25 cellular contexts compared by ENCODE assay signal in the genomic region with DNA sequence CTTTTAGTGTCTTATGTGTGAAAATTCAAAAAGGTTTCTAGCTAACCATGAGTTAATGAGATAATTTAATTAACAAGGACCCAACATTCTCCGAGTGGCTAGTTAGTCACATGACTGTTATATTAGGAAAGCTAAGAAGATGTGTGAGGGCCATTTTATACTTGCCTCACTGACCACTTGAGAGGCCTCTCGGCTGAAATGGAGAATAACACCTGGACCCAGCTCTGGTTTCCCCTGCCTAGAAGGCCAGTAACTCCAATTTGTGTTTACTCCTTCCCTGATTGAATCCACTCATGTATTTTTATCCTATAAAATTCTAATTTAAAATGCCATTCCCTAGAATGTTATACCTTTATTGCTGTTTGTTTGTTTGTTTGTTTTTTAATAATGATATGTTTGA.
DNase-seq lines count a peak whose midpoint lies in the region; ATAC-seq, FAIRE-seq and TF ChIP-seq lines count a peak whose summit lies in the region.
"Had no signal": no experiment of that assay in that cellular context is flagged by ENCODE, and none has a peak within 500 bp of the region (broad histone marks: within the 10 kb centered on the region; RNA-seq: fewer than 3 reads in every experiment).

No MANE protein-coding gene starts in this region.

- H2AK5ac ChIP-seq in IMR-90 (ENCODE audit: low read depth, low read length), result no peak overlapping the region

- TF ChIP-seq POLR2A in IMR-90 (IDR thresholded peaks at IDR 0.05; ENCODE audit: low read depth, low read length) (no peak), upper lobe of left lung (IDR thresholded peaks at IDR 0.05) (no peak)

- no peak for TF ChIP-seq CTCF in IMR-90 (conservative IDR thresholded peaks at IDR 0.05; ENCODE audit: low read depth, low read length)
- no peak for TF ChIP-seq CTCF in upper lobe of left lung (IDR thresholded peaks at IDR 0.05)

- H4K8ac ChIP-seq in IMR-90 (ENCODE audit: low read depth in 2 of 2, low read length in 2 of 2), result no peak overlapping the region

- H3K4ac ChIP-seq in IMR-90 (ENCODE audit: low read depth, low read length), result no peak overlapping the region

- in situ Hi-C loops in IMR-90 (cut with MboI; ENCODE audit: low sequenced_read_pairs), result loop anchor here (5.0 to 10.0 kb wide), 2 partner anchors 239 to 512 kb away; no protein-coding TSS in a partner anchor

- H3K36me3 ChIP-seq in IMR-90 (ENCODE audit: control insufficient read depth, insufficient read depth, low read length) (no peaks in the 10 kb centered on the region), upper lobe of left lung (no peaks in the 10 kb centered on the region)
- H3K36me3 ChIP-seq: SJCRH30 had no signal

- H3K56ac ChIP-seq in IMR-90 (ENCODE audit: extremely low read depth, insufficient read depth, low read length), result no peak overlapping the region

- H3K23ac ChIP-seq in IMR-90 (ENCODE audit: low read depth, low read length), result no peak overlapping the region

- no peak overlapping the region for H3K14ac ChIP-seq in IMR-90 (replicated peaks; ENCODE audit: low read depth, low read length)

- CTCF ChIA-PET in IMR-90 (lab: Yijun Ruan, JAX), result interaction anchor here (0.6 to 1.9 kb wide), 2 partner anchors 116 to 512 kb away, joined by 6 read pairs; no protein-coding TSS in a partner anchor

- H2BK120ac ChIP-seq in IMR-90 (ENCODE audit: low read depth, low read length), result 0 out of 2 replicates have a peak overlapping the region, but pooled peaks have one; percentile 24

- no peak overlapping the region for H2AFZ ChIP-seq in IMR-90 (replicated peaks; ENCODE audit: low read length, poor library complexity)

- POLR2A ChIA-PET in IMR-90 (lab: Charles Lee; ENCODE audit: unreplicated experiment), result no interaction called here

- H3K4me1 ChIP-seq in IMR-90 (ENCODE audit: control insufficient read depth, insufficient read depth, low read length), result peaks cover 4% of the 10 kb centered on the region
- H3K4me1 ChIP-seq in upper lobe of left lung, result peaks cover 8 to 21% (median 12%) of the 10 kb centered on the region in 4 donors
- H3K4me1 ChIP-seq: SJCRH30 had no signal

- H3K9me3 ChIP-seq in IMR-90 (ENCODE audit: control insufficient read depth, insufficient read depth, low read length) (no peaks in the 10 kb centered on the region), upper lobe of left lung (no peaks in the 10 kb centered on the region)
- H3K9me3 ChIP-seq: SJCRH30 had no signal

- WGBS in IMR-90 (ENCODE audit: extremely low coverage in 2 of 2, insufficient read length in 1 of 2), 2 experiments, result no CpG with 5 or more reads among the region's 2 CpGs
- WGBS in upper lobe of left lung, 2 donors, result 50 to 60% methylated on average over 2 of the region's 2 CpGs

- H2BK15ac ChIP-seq in IMR-90 (ENCODE audit: low read depth, low read length), result no peak overlapping the region

- no peak overlapping the region for H4K5ac ChIP-seq in IMR-90 (ENCODE audit: low read depth, low read length)

- no peak overlapping the region for H3K9ac ChIP-seq in IMR-90 (ENCODE audit: low read depth, low read length)

- H2AK9ac ChIP-seq in IMR-90 (replicated peaks; ENCODE audit: low read depth, low read length, poor library complexity), result no peak overlapping the region

- DNase-seq in DMS79 treated with DMSO at 0.1 percent for 48 hours (lab: John Stamatoyannopoulos, UW), result peak; percentile 51
- no peak for DNase-seq in IMR-90
- DNase-seq in NCI-H774 (lab: John Stamatoyannopoulos, UW), result peak; percentile 11
- DNase-seq in upper lobe of left lung, result no peak
- DNase-seq in effector CD8-positive, alpha-beta T cell (lab: John Stamatoyannopoulos, UW), result no peak
- DNase-seq: C1 segment of cervical spinal cord; CD4-positive, alpha-beta memory T cell; COR-L47; H9; Karpas-422; NCI-H1105; NCI-H2081 treated with DMSO at 0.1 percent for 48 hours; NCI-H2171; NCI-H446; NCI-H526 treated with DMSO at 0.1 percent for 48 hours; SJCRH30; T-helper 17 cell had no signal

- no peak overlapping the region for H4K91ac ChIP-seq in IMR-90 (ENCODE audit: insufficient read depth, low read depth, low read length)

- dilution Hi-C loops in IMR-90 (cut with HindIII; ENCODE audit: low sequenced_read_pairs, unreplicated experiment), result no loop called here

- H3K4me3 ChIP-seq in IMR-90 (ENCODE audit: insufficient read depth, low read depth, low read length) (no peak overlapping the region), upper lobe of left lung (no peak overlapping the region)
- H3K4me3 ChIP-seq: GM23338, SJCRH30 had no signal

- TF ChIP-seq RAD21 in IMR-90 (IDR thresholded peaks at IDR 0.05; ENCODE audit: low read length), result no peak

- H2BK5ac ChIP-seq in IMR-90 (ENCODE audit: low read depth, low read length, poor library complexity, severe bottlenecking), result no peak overlapping the region

- BruUV-seq in IMR-90 (replicated peaks; lab: Mats Ljungman, UMichigan), result no TSS peak

- ATAC-seq in IMR-90 (ENCODE audit: low read depth), result no peak
- ATAC-seq in upper lobe of left lung (ENCODE audit: low FRiP score in 2 of 2), result no peak
- no peak for ATAC-seq in HG02981 (IDR thresholded peaks at IDR 0.05; ENCODE audit: unreplicated experiment)
- no peak for ATAC-seq in HG02759 (IDR thresholded peaks at IDR 0.05; ENCODE audit: unreplicated experiment)
- ATAC-seq: GM23338, Right ventricle myocardium inferior, SK-N-SH treated with all-trans-retinoic acid at 6 μM for 48 hours, T-helper 17 cell had no signal

- H3K18ac ChIP-seq in IMR-90 (ENCODE audit: low read depth, low read length), result no peak overlapping the region

- no peak overlapping the region for H2BK20ac ChIP-seq in IMR-90 (ENCODE audit: low read depth, low read length)

- intact Hi-C loops in IMR-90 (cut with micrococcal nuclease), result loop anchor here (2.0 to 10.0 kb wide), 5 partner anchors 438 to 1144 kb away; no protein-coding TSS in a partner anchor

- H3K27ac ChIP-seq in IMR-90 (ENCODE audit: insufficient read depth, low read length) (no peak overlapping the region), upper lobe of left lung (no peak overlapping the region)
- H3K27ac ChIP-seq: HL-60, SJCRH30 had no signal

- no peak for TF ChIP-seq EP300 in upper lobe of left lung (IDR thresholded peaks at IDR 0.05)

- H3K79me1 ChIP-seq in IMR-90 (ENCODE audit: low read depth in 1 of 2, low read length in 2 of 2), result no peaks in the 10 kb centered on the region

- no peak overlapping the region for H3K4me2 ChIP-seq in IMR-90 (ENCODE audit: low read depth, low read length)
- H3K4me2 ChIP-seq: GM23338 had no signal

- H3K27me3 ChIP-seq in IMR-90 (ENCODE audit: control insufficient read depth, insufficient read depth, low read length) (peaks cover 4% of the 10 kb centered on the region; the same call in 1 of the 2 replicates), upper lobe of left lung (no peaks in the 10 kb centered on the region)

- H4K20me1 ChIP-seq in IMR-90 (ENCODE audit: insufficient read depth, low read length), result no peaks in the 10 kb centered on the region

- H3K9me1 ChIP-seq in IMR-90 (ENCODE audit: insufficient read depth, low read length), result no peaks in the 10 kb centered on the region; the same call in 1 of the 2 replicates

- FAIRE-seq in islet of Langerhans (lab: Jason Lieb, UNC), result peak; percentile 90
- FAIRE-seq: GM18507 had no signal

TF ChIP-seq in IMR-90, 13 proteins besides CTCF, POLR2A, EP300 and RAD21:
- no peak for TF ChIP-seq SMC3 (IDR thresholded peaks at IDR 0.05; ENCODE audit: low read depth, low read length)

Comparison
In these comparisons a context has a peak if more than half of its experiments do, and no peak if none do; other contexts are left out.
1. DNase-seq: peak in DMS79 treated with DMSO at 0.1 percent for 48 hours (single experiment) and NCI-H774 (single experiment); none in IMR-90 (single experiment), upper lobe of left lung (0 of 2) and effector CD8-positive, alpha-beta T cell (single experiment).